ENCODE assay signal across 8 cellular contexts in genomic region chr9:131393622-131394463, GRCh38. TPM values are rescaled to one million over a fixed set of nuclear protein-coding genes. Genes with fewer than 3 reads are reported as not detected.
A peak's percentile ranks its signal among the peaks of the same experiment; 100 is the strongest.
DNase-seq lines count a peak whose midpoint lies in the region; ATAC-seq and TF ChIP-seq lines count a peak whose summit lies in the region.

Gene PRRC2B, plus strand, starts transcription at chr9:131394086. Its CDS starts 36,059 bp downstream, at chr9:131430145.

- ATAC-seq in GM21576 (IDR thresholded peaks at IDR 0.05; ENCODE audit: unreplicated experiment), result peak; percentile 35
- ATAC-seq in SK-N-SH treated with all-trans-retinoic acid at 6 μM for 48 hours, result peak; percentile 68

- peaks cover 38% of the 10 kb centered on the region for H4K20me1 ChIP-seq in osteoblast (ENCODE audit: insufficient read depth, low read length)

- peak within 1 kb of the TSS; percentile 98 for H3K4me2 ChIP-seq in osteoblast (ENCODE audit: insufficient read depth, low read length)

- peaks cover 2% of the 10 kb centered on the region for H3K36me3 Mint-ChIP-seq in activated naive CD8-positive, alpha-beta T cell
- no peaks in the 10 kb centered on the region for H3K36me3 Mint-ChIP-seq in glutamatergic neuron (ENCODE audit: unreplicated experiment)

- peak within 1 kb of the TSS; percentile 68 for H3K4me3 ChIP-seq in LNCaP clone FGC (ENCODE audit: low read depth, low read length)
- peak within 1 kb of the TSS; percentile 71 for H3K4me3 ChIP-seq in osteoblast (ENCODE audit: insufficient read depth, low read length)
- H3K4me3 ChIP-seq in testis, result peak within 1 kb of the TSS; percentile 71 to 77

- H3K9me3 ChIP-seq in osteoblast (ENCODE audit: low read depth, low read length), result no peaks in the 10 kb centered on the region
- no peaks in the 10 kb centered on the region for H3K9me3 ChIP-seq in testis

- peak; percentile 85 for TF ChIP-seq CTCF in LNCaP clone FGC (IDR thresholded peaks at IDR 0.05; ENCODE audit: control insufficient read depth, extremely low read depth, insufficient read depth)
- peak; percentile 58 for TF ChIP-seq CTCF in glutamatergic neuron (IDR thresholded peaks at IDR 0.05; ENCODE audit: partially characterized antibody, unreplicated experiment)
- no peak for TF ChIP-seq CTCF in osteoblast (IDR thresholded peaks at IDR 0.05; ENCODE audit: extremely low read depth, low read depth, low read length)
- peak in 2 of 3 experiments; percentile 50 to 52 for TF ChIP-seq CTCF in testis (IDR thresholded peaks at IDR 0.05)

- H3K27me3 ChIP-seq in osteoblast (ENCODE audit: insufficient read depth, low read length) (no peaks in the 10 kb centered on the region), testis (no peaks in the 10 kb centered on the region)

- no peaks in the 10 kb centered on the region for H3K9me3 Mint-ChIP-seq in activated naive CD8-positive, alpha-beta T cell (ENCODE audit: low read depth)
- peaks cover 15% of the 10 kb centered on the region for H3K9me3 Mint-ChIP-seq in glutamatergic neuron (ENCODE audit: unreplicated experiment)

- intact Hi-C loops in testis (cut with DNase I; ENCODE audit: low total_unique reads), result no loop called here

- peaks cover 6% of the 10 kb centered on the region for H3K36me3 ChIP-seq in osteoblast (ENCODE audit: insufficient read depth, low read length)
- H3K36me3 ChIP-seq in testis (ENCODE audit: low read depth, missing control alignments), result no peaks in the 10 kb centered on the region

- peak within 1 kb of the TSS; percentile 69 for H3K27ac ChIP-seq in osteoblast (ENCODE audit: low read depth, low read length)
- H3K27ac ChIP-seq in testis, result peak within 1 kb of the TSS; percentile 92 to 98

- peak; percentile 66 for DNase-seq in DMS153 treated with DMSO at 0.1 percent for 48 hours (lab: John Stamatoyannopoulos, UW; ENCODE audit: unreplicated experiment)
- no peak for DNase-seq in LNCaP clone FGC (ENCODE audit: low read depth)
- peak; percentile 94 for DNase-seq in glutamatergic neuron
- peak; percentile 99 for DNase-seq in osteoblast (ENCODE audit: insufficient read length, low spot score, missing footprints)
- DNase-seq in testis, result peak; percentile 83

- no peaks in the 10 kb centered on the region for H3K27me3 Mint-ChIP-seq in activated naive CD8-positive, alpha-beta T cell
- H3K27me3 Mint-ChIP-seq in glutamatergic neuron (ENCODE audit: unreplicated experiment), result peaks cover 13% of the 10 kb centered on the region

- peaks cover 45% of the 10 kb centered on the region for H3K4me1 Mint-ChIP-seq in activated naive CD8-positive, alpha-beta T cell (ENCODE audit: low read depth)
- peaks cover 28% of the 10 kb centered on the region for H3K4me1 Mint-ChIP-seq in glutamatergic neuron (ENCODE audit: low read depth, unreplicated experiment)

- peaks cover 45% of the 10 kb centered on the region for H3K79me2 ChIP-seq in osteoblast (ENCODE audit: insufficient read depth, low read length)

- peak within 1 kb of the TSS; percentile 96 for H3K27ac Mint-ChIP-seq in activated naive CD8-positive, alpha-beta T cell
- peak within 1 kb of the TSS; percentile 96 for H3K27ac Mint-ChIP-seq in glutamatergic neuron (ENCODE audit: unreplicated experiment)

- 0 to 1% methylated on average over 10 to 32 of the region's 114 CpGs for WGBS in testis, 2 donors

- H3K4me1 ChIP-seq in osteoblast (ENCODE audit: insufficient read depth, low read length) (peaks cover 40% of the 10 kb centered on the region), testis (peaks cover 42% of the 10 kb centered on the region)

- H2AFZ ChIP-seq in osteoblast (ENCODE audit: low read length), result peak within 1 kb of the TSS; percentile 78

- H3K4me3 Mint-ChIP-seq in activated naive CD8-positive, alpha-beta T cell, result peak within 1 kb of the TSS; percentile 94
- peak within 1 kb of the TSS; percentile 99 for H3K4me3 Mint-ChIP-seq in glutamatergic neuron (ENCODE audit: unreplicated experiment)

- TF ChIP-seq POLR2A in testis (IDR thresholded peaks at IDR 0.05), result no peak

TF ChIP-seq in SK-N-SH treated with all-trans-retinoic acid at 6 μM for 48 hours, 23 proteins besides CTCF, POLR2A, EP300 and RAD21:
- no peak for TF ChIP-seq ESRRG (CRISPR knock-in tag; IDR thresholded peaks at IDR 0.05)
- no peak for TF ChIP-seq ZNF8 (CRISPR knock-in tag; IDR thresholded peaks at IDR 0.05)
- TF ChIP-seq PATZ1 (CRISPR knock-in tag; IDR thresholded peaks at IDR 0.05; ENCODE audit: borderline replicate concordance), result peak; percentile 53; the same call in 1 of the 2 replicates
- TF ChIP-seq ARNTL (CRISPR knock-in tag; IDR thresholded peaks at IDR 0.05; ENCODE audit: borderline replicate concordance, low read depth), result no peak
- no peak for TF ChIP-seq ISL1 (CRISPR knock-in tag; IDR thresholded peaks at IDR 0.05)
- TF ChIP-seq PPARA (CRISPR knock-in tag; IDR thresholded peaks at IDR 0.05; ENCODE audit: borderline replicate concordance), result no peak
- no peak for TF ChIP-seq TOX (CRISPR knock-in tag; IDR thresholded peaks at IDR 0.05; ENCODE audit: borderline replicate concordance)

RNA-seq across cellular contexts. Expression of gene PRRC2B, which starts in this region (rescaled TPM):
- 489 TPM for total RNA-seq in glutamatergic neuron (ENCODE audit: unreplicated experiment)
- total RNA-seq in osteoblast, result 61.6 and 70.9 TPM in 2 replicates
- total RNA-seq in testis, result 100 to 1,000 TPM; 175 to 213 TPM
- polyA plus RNA-seq in testis (ENCODE audit: insufficient read depth, low read depth, low replicate concordance), result 111 TPM
